In the genomic region with DNA sequence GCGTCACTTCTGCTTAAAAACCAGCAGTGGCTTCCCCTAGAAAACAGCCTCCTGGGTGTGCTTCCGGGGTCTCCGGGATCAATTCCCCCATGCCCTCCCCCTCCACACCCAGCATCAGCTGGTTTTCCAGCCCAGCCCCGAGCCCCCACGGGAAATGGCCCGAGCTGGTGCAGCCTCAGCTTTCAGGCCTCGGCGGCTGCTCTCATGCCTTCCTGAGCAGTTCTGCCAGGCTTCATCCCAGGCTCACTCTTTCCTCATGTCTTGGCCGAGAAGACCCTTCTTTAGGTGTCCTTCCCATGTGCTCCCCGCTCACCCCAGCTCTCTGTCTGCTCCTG, we compare ENCODE assay signal across 16 cellular contexts.
DNase-seq lines count a peak whose midpoint lies in the region; ATAC-seq and TF ChIP-seq lines count a peak whose summit lies in the region.
"Had no signal": no experiment of that assay in that cellular context is flagged by ENCODE, and none has a peak within 500 bp of the region (broad histone marks: within the 10 kb centered on the region; RNA-seq: fewer than 3 reads in every experiment).

No MANE protein-coding gene starts in this region.

- no peaks in the 10 kb centered on the region for H3K36me3 Mint-ChIP-seq in activated T-cell treated with anti-CD3 and anti-CD28 coated beads, Interleukin-2, amount 50 U/mL, for 4 hours (ENCODE audit: insufficient read depth)

- no peak for TF ChIP-seq CTCF in epithelial cell of proximal tubule (conservative IDR thresholded peaks at IDR 0.05; ENCODE audit: low read depth, low read length)

- peak overlapping the region; percentile 38 for H3K4me3 ChIP-seq in epithelial cell of proximal tubule (ENCODE audit: low read depth, low read length)
- H3K4me3 ChIP-seq: A549, thoracic aorta had no signal

- H3K4me1 Mint-ChIP-seq in activated T-cell treated with anti-CD3 and anti-CD28 coated beads, Interleukin-2, amount 50 U/mL, for 4 hours (ENCODE audit: low read depth) = no peaks in the 10 kb centered on the region

- H3K4me3 Mint-ChIP-seq in activated T-cell treated with anti-CD3 and anti-CD28 coated beads, Interleukin-2, amount 50 U/mL, for 4 hours = no peak overlapping the region

- no peaks in the 10 kb centered on the region for H3K9me3 Mint-ChIP-seq in activated T-cell treated with anti-CD3 and anti-CD28 coated beads, Interleukin-2, amount 50 U/mL, for 4 hours

- intact Hi-C loops in sciatic nerve (cut with DNase I) = no loop called here

- ATAC-seq in HG03354 (IDR thresholded peaks at IDR 0.05; ENCODE audit: poor library complexity, severe bottlenecking, unreplicated experiment) (peak; percentile 39), sciatic nerve (peak; percentile 69)
- ATAC-seq in activated T-cell treated with anti-CD3 and anti-CD28 coated beads, Interleukin-2, amount 50 U/mL, for 4 hours = no peak
- ATAC-seq: A549, PC-3 had no signal

- peaks cover 6% of the 10 kb centered on the region for H3K27me3 Mint-ChIP-seq in activated T-cell treated with anti-CD3 and anti-CD28 coated beads, Interleukin-2, amount 50 U/mL, for 4 hours (ENCODE audit: low read depth)

- DNase-seq in NCI-H82 (lab: John Stamatoyannopoulos, UW) (peak; percentile 26), NCI-H82 treated with DMSO at 0.1 percent for 48 hours (lab: John Stamatoyannopoulos, UW; ENCODE audit: unreplicated experiment) (no peak), epithelial cell of proximal tubule (ENCODE audit: low read depth) (no peak), sciatic nerve (ENCODE audit: low spot score) (no peak), superior temporal gyrus (ENCODE audit: extremely low spot score) (no peak), NCI-H2196 treated with DMSO at 0.1 percent for 48 hours (lab: John Stamatoyannopoulos, UW; ENCODE audit: unreplicated experiment) (no peak)
- DNase-seq in activated T-cell treated with anti-CD3 and anti-CD28 coated beads, Interleukin-2, amount 50 U/mL, for 4 hours = no peak
- DNase-seq: activated CD4-positive, alpha-beta T cell treated with anti-CD3 and anti-CD28 coated beads for 4 hours; brain microvascular endothelial cell; effector memory CD4-positive, alpha-beta T cell; NCI-H2227 treated with DMSO at 0.1 percent for 48 hours; PC-3; small intestine had no signal

Comparison
In these comparisons a context has a peak if more than half of its experiments do, and no peak if none do; other contexts are left out.
1. ATAC-seq: peak in HG03354 (single experiment) and sciatic nerve (single experiment); none in activated T-cell treated with anti-CD3 and anti-CD28 coated beads, Interleukin-2, amount 50 U/mL, for 4 hours (0 of 2).